In the genomic region with DNA sequence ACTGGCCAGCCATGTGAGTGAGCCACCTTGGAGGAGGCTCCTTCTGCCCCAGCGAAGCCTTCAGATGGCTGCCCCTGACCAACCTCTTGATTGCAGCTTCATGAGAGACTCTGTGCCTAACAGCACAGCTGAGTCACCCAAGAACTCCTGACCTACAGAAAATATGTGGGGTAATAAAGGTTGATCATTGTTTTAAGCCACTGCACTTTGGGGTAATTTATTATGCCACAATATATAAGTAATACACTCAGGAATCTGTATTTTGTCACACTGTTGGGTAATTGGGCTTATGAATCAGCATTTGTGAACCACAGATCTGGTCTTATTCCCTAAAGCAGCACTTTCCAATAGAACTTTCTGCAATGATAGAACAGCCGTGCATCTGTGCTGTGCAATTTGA, we compare ENCODE assay signal across 15 cellular contexts. TPM values are rescaled to one million over a fixed set of nuclear protein-coding genes. Genes with fewer than 3 reads are reported as not detected.
DNase-seq lines count a peak whose midpoint lies in the region; TF ChIP-seq lines count a peak whose summit lies in the region.
"Had no signal": no experiment of that assay in that cellular context is flagged by ENCODE, and none has a peak within 500 bp of the region (broad histone marks: within the 10 kb centered on the region; RNA-seq: fewer than 3 reads in every experiment).

No MANE protein-coding gene starts in this region.

- TF ChIP-seq EP300 in Ishikawa (IDR thresholded peaks at IDR 0.05; ENCODE audit: borderline replicate concordance) = no peak

- H3K36me3 Mint-ChIP-seq in progenitor cell of endocrine pancreas (ENCODE audit: insufficient read depth) (no peaks in the 10 kb centered on the region), endodermal cell (ENCODE audit: low read depth) (no peaks in the 10 kb centered on the region)

- H3K9ac ChIP-seq in adipocyte (ENCODE audit: low read length) = no peak overlapping the region
- no peak overlapping the region for H3K9ac ChIP-seq in endodermal cell (ENCODE audit: extremely low read depth, low read length, poor library complexity, severe bottlenecking)

- no peaks in the 10 kb centered on the region for H3K9me3 ChIP-seq in adipocyte (ENCODE audit: control insufficient read depth, low read length)
- no peaks in the 10 kb centered on the region for H3K9me3 ChIP-seq in endodermal cell (ENCODE audit: control insufficient read depth, low read length)
- H3K9me3 ChIP-seq: heart left ventricle, thyroid gland had no signal

- no peak overlapping the region for H3K27ac ChIP-seq in endodermal cell (ENCODE audit: low read depth, low read length)
- H3K27ac ChIP-seq: C4-2B, heart left ventricle, thyroid gland had no signal

- H3K4me1 Mint-ChIP-seq in progenitor cell of endocrine pancreas (ENCODE audit: low read depth) (peaks cover 3% of the 10 kb centered on the region), endodermal cell (peaks cover 4% of the 10 kb centered on the region)

- H3K36me3 ChIP-seq in adipocyte (ENCODE audit: control insufficient read depth, insufficient read depth, low read length, severe bottlenecking) (no peaks in the 10 kb centered on the region), endodermal cell (ENCODE audit: control insufficient read depth, insufficient read depth, low read length) (no peaks in the 10 kb centered on the region)
- H3K36me3 ChIP-seq: heart left ventricle, thyroid gland had no signal

- H3K27me3 Mint-ChIP-seq in progenitor cell of endocrine pancreas = no peaks in the 10 kb centered on the region
- peaks cover 1% of the 10 kb centered on the region for H3K27me3 Mint-ChIP-seq in endodermal cell (ENCODE audit: insufficient read depth)

- DNase-seq in AG08396 (ENCODE audit: low spot score) (peak; percentile 68), adipocyte (ENCODE audit: low read depth) (peak; percentile 79), iris pigment epithelial cell (ENCODE audit: low read depth) (peak; percentile 92), NCI-H1436 (lab: John Stamatoyannopoulos, UW) (no peak), progenitor cell of endocrine pancreas (ENCODE audit: low spot score, unreplicated experiment) (no peak), endodermal cell (no peak)
- DNase-seq in activated CD4-positive, alpha-beta T cell treated with anti-CD3 and anti-CD28 coated beads, Interleukin-2, amount 50 U/mL, for 1 hour = no peak
- DNase-seq: activated CD4-positive, CD25-positive, alpha-beta regulatory T cell; heart left ventricle; KBM-7; mesendoderm; thyroid gland had no signal

- no peak for TF ChIP-seq RAD21 in Ishikawa (IDR thresholded peaks at IDR 0.05; ENCODE audit: low read depth)

- H3K4me1 ChIP-seq in adipocyte (ENCODE audit: control insufficient read depth, insufficient read depth, low read length) (peaks cover 36% of the 10 kb centered on the region), endodermal cell (ENCODE audit: control insufficient read depth, insufficient read depth, low read length) (no peaks in the 10 kb centered on the region)
- H3K4me1 ChIP-seq: heart left ventricle, thyroid gland had no signal

- H3K4me3 ChIP-seq in adipocyte (ENCODE audit: low read length) = no peak overlapping the region
- H3K4me3 ChIP-seq in endodermal cell (ENCODE audit: low read length) = no peak overlapping the region
- H3K4me3 ChIP-seq: heart left ventricle, thyroid gland had no signal

- WGBS in endodermal cell (ENCODE audit: insufficient coverage in 1 of 2, insufficient read length in 1 of 2), 2 experiments = 89 to 100% methylated on average over 1 to 2 of the region's 2 CpGs

- H3K27ac Mint-ChIP-seq in progenitor cell of endocrine pancreas (no peak overlapping the region), endodermal cell (no peak overlapping the region)
- H3K27ac Mint-ChIP-seq: activated T-helper 1 cell treated with anti-CD3 and anti-CD28 coated beads, Interleukin-12 subunit alpha, Interleukin-12 subunit beta, Interleukin-2, Interleukin-4 antibody, amounts not matched to agents 30 ng/mL and 10 ng/mL and 1 ng/mL, durations not matched to agents 14 hours and 24 hours and 36 hours had no signal

- H3K4me3 Mint-ChIP-seq in progenitor cell of endocrine pancreas (ENCODE audit: low read depth) (no peak overlapping the region), endodermal cell (no peak overlapping the region)
- H3K4me3 Mint-ChIP-seq: activated T-helper 1 cell treated with anti-CD3 and anti-CD28 coated beads, Interleukin-12 subunit alpha, Interleukin-12 subunit beta, Interleukin-2, Interleukin-4 antibody, amounts not matched to agents 30 ng/mL and 10 ng/mL and 1 ng/mL, durations not matched to agents 14 hours and 24 hours and 36 hours had no signal

- H3K27me3 ChIP-seq in adipocyte (replicated peaks; ENCODE audit: control insufficient read depth, insufficient read depth, low read length) (no peaks in the 10 kb centered on the region), endodermal cell (ENCODE audit: control insufficient read depth, insufficient read depth, low read length, poor library complexity, severe bottlenecking) (no peaks in the 10 kb centered on the region)
- H3K27me3 ChIP-seq: thyroid gland had no signal

- TF ChIP-seq CTCF in progenitor cell of endocrine pancreas (IDR thresholded peaks at IDR 0.05; ENCODE audit: unreplicated experiment) = no peak
- no peak for TF ChIP-seq CTCF in endodermal cell (conservative IDR thresholded peaks at IDR 0.05)

- H3K9me3 Mint-ChIP-seq in progenitor cell of endocrine pancreas (ENCODE audit: low read depth) (no peaks in the 10 kb centered on the region), endodermal cell (no peaks in the 10 kb centered on the region)
- H3K9me3 Mint-ChIP-seq: activated T-helper 1 cell treated with anti-CD3 and anti-CD28 coated beads, Interleukin-12 subunit alpha, Interleukin-12 subunit beta, Interleukin-2, Interleukin-4 antibody, amounts not matched to agents 30 ng/mL and 10 ng/mL and 1 ng/mL, durations not matched to agents 14 hours and 24 hours and 36 hours had no signal

TF ChIP-seq in Ishikawa, 13 proteins besides CTCF, POLR2A, EP300 and RAD21:
- TF ChIP-seq CEBPB (IDR thresholded peaks at IDR 0.05) (peak; percentile 33; the same call in 1 of the 2 replicates), TEAD4 (IDR thresholded peaks at IDR 0.05) (0 out of 2 replicates have a peak, but pooled peaks have one; percentile 20), NFIC (IDR thresholded peaks at IDR 0.05) (no peak), REST (IDR thresholded peaks at IDR 0.05; ENCODE audit: low read depth) (no peak)

RNA-seq across cellular contexts. Expression of gene VDAC1, which starts 24.4 kb away (rescaled TPM):
- total RNA-seq in progenitor cell of endocrine pancreas = 123 and 133 TPM in 2 replicates
- total RNA-seq in endodermal cell = 100 to 1,000 TPM; 202 to 226 TPM
- 205 TPM for polyA plus RNA-seq in endodermal cell (2013, experiment 1 of 2)
- polyA plus RNA-seq in endodermal cell (2013, experiment 2 of 2) = 193 TPM

Comparison
In these comparisons a context has a peak if more than half of its experiments do, and no peak if none do; other contexts are left out.
1. DNase-seq: peak in AG08396 (single experiment), adipocyte (single experiment) and iris pigment epithelial cell (single experiment); none in NCI-H1436 (single experiment), progenitor cell of endocrine pancreas (single experiment), activated CD4-positive, alpha-beta T cell treated with anti-CD3 and anti-CD28 coated beads, Interleukin-2, amount 50 U/mL, for 1 hour (single experiment) and endodermal cell (single experiment).